Comparison of ENCODE assay signal across 1 cellular context in genomic region chr19:54105796-54106195, GRCh38.
TF ChIP-seq lines count a peak whose summit lies in the region.

No MANE protein-coding gene starts in this region.

TF ChIP-seq in SK-N-SH treated with all-trans-retinoic acid at 6 μM for 48 hours, 23 proteins besides CTCF, POLR2A, EP300 and RAD21:
- TF ChIP-seq RARB (CRISPR knock-in tag; IDR thresholded peaks at IDR 0.05), result no peak
- no peak for TF ChIP-seq ZC3H10 (CRISPR knock-in tag; IDR thresholded peaks at IDR 0.05)
- TF ChIP-seq CSDC2 (CRISPR knock-in tag; IDR thresholded peaks at IDR 0.05), result no peak
- no peak for TF ChIP-seq ZNF70 (CRISPR knock-in tag; IDR thresholded peaks at IDR 0.05)
- no peak for TF ChIP-seq TCF4 (CRISPR knock-in tag; IDR thresholded peaks at IDR 0.05; ENCODE audit: borderline replicate concordance)
- no peak for TF ChIP-seq TSHZ2 (CRISPR knock-in tag; IDR thresholded peaks at IDR 0.05)
- no peak for TF ChIP-seq PATZ1 (CRISPR knock-in tag; IDR thresholded peaks at IDR 0.05; ENCODE audit: borderline replicate concordance)
- TF ChIP-seq CSRNP3 (CRISPR knock-in tag; IDR thresholded peaks at IDR 0.05), result no peak
- no peak for TF ChIP-seq ZFP30 (CRISPR knock-in tag; IDR thresholded peaks at IDR 0.05)
- TF ChIP-seq TOX (CRISPR knock-in tag; IDR thresholded peaks at IDR 0.05; ENCODE audit: borderline replicate concordance), result no peak
- no peak for TF ChIP-seq ZNF8 (CRISPR knock-in tag; IDR thresholded peaks at IDR 0.05)
- TF ChIP-seq ESRRG (CRISPR knock-in tag; IDR thresholded peaks at IDR 0.05), result no peak
- TF ChIP-seq PPARA (CRISPR knock-in tag; IDR thresholded peaks at IDR 0.05; ENCODE audit: borderline replicate concordance), result no peak
- no peak for TF ChIP-seq OSR1 (CRISPR knock-in tag; IDR thresholded peaks at IDR 0.05)
- no peak for TF ChIP-seq SNAI2 (CRISPR knock-in tag; IDR thresholded peaks at IDR 0.05)
- TF ChIP-seq POU6F1 (CRISPR knock-in tag; IDR thresholded peaks at IDR 0.05; ENCODE audit: borderline replicate concordance, low read depth), result no peak
- TF ChIP-seq CREB5 (CRISPR knock-in tag; IDR thresholded peaks at IDR 0.05; ENCODE audit: low read depth), result no peak
